15 cellular contexts compared by ENCODE assay signal in the genomic region with DNA sequence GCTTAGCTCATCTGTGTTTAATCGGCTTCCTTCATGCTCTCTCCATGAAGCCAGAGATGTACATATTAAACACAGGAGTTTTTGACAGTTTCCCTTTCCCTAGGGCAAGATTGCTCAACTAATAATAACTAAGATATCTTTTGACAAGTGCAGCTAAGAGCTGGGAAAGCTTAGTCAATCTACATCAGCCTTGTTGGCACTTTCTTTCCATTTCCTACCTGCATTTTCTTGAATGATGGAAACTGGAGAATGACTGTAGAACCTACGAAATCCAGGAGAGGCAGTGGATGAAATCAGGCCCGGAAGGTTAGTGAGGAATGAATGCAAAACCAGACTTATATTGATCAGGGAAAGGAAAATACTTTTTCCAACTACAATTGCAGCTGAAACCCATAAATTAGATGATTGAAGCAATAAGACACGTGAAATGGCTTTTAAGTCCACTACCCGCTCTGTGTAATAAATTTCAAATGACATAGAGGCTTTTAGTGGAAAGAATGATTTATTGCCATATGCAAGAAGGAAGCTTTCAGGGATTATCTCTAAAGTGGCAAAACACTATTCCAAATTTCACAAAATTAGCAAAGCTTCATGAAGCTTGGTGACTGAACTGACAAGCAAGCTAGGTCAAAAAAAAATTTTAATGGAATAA.
DNase-seq lines count a peak whose midpoint lies in the region; ATAC-seq and TF ChIP-seq lines count a peak whose summit lies in the region.
"Had no signal": no experiment of that assay in that cellular context is flagged by ENCODE, and none has a peak within 500 bp of the region (broad histone marks: within the 10 kb centered on the region; RNA-seq: fewer than 3 reads in every experiment).

No MANE protein-coding gene starts in this region.

- H3K4me1 Mint-ChIP-seq in mesothelial cell of epicardium: peaks cover 25% of the 10 kb centered on the region

- ATAC-seq in HG03045 (IDR thresholded peaks at IDR 0.05; ENCODE audit: unreplicated experiment): no peak

- peak overlapping the region; percentile 77 for H3K27ac Mint-ChIP-seq in mesothelial cell of epicardium

- no peaks in the 10 kb centered on the region for H3K36me3 Mint-ChIP-seq in mesothelial cell of epicardium

- CTCF ChIA-PET in HEK293T (lab: Yijun Ruan, JAX): interaction anchor here (0.6 kb wide), 1 partner anchor 357 kb away, joined by 4 read pairs; no protein-coding TSS in a partner anchor

- H3K4me3 Mint-ChIP-seq in mesothelial cell of epicardium: no peak overlapping the region

- POLR2A ChIA-PET in HEK293T (lab: Yijun Ruan, JAX): no interaction called here

- DNase-seq in HEK293T (ENCODE audit: extremely low spot score): no peak
- DNase-seq in NCI-H1417 treated with DMSO at 0.1 percent for 48 hours (lab: John Stamatoyannopoulos, UW): peak; percentile 26
- DNase-seq in SK-N-DZ (ENCODE audit: low spot score): peak; percentile 56
- no peak for DNase-seq in mesothelial cell of epicardium (ENCODE audit: low spot score in 2 of 2, unreplicated experiment in 2 of 2)
- no peak for DNase-seq in activated effector memory CD4-positive, alpha-beta T cell treated with anti-CD3 and anti-CD28 coated beads, Interleukin-2, amount 50 U/mL, for 16 hours
- DNase-seq in NK-92 (lab: John Stamatoyannopoulos, UW; ENCODE audit: unreplicated experiment): no peak
- DNase-seq: ACHN, AML-193, DMS79 treated with DMSO at 0.1 percent for 48 hours, NCI-H1105, NCI-H1930, NCI-H526, PC-9, SJCRH30 had no signal

- no peak for TF ChIP-seq CTCF in mesothelial cell of epicardium (IDR thresholded peaks at IDR 0.05; ENCODE audit: unreplicated experiment)

- peaks cover 4% of the 10 kb centered on the region for H3K9me3 Mint-ChIP-seq in mesothelial cell of epicardium

- H3K27me3 Mint-ChIP-seq in mesothelial cell of epicardium (ENCODE audit: low read depth): peaks cover 6% of the 10 kb centered on the region

TF ChIP-seq in HEK293T, 16 proteins besides CTCF, POLR2A, EP300 and RAD21:
- no peak for TF ChIP-seq SUZ12 (IDR thresholded peaks at IDR 0.05)
- TF ChIP-seq PKNOX1 (IDR thresholded peaks at IDR 0.05): peak; percentile 97

Comparison
In these comparisons a context has a peak if more than half of its experiments do, and no peak if none do; other contexts are left out.
1. DNase-seq: peak in NCI-H1417 treated with DMSO at 0.1 percent for 48 hours (single experiment) and SK-N-DZ (single experiment); none in HEK293T (single experiment), mesothelial cell of epicardium (0 of 2), activated effector memory CD4-positive, alpha-beta T cell treated with anti-CD3 and anti-CD28 coated beads, Interleukin-2, amount 50 U/mL, for 16 hours (single experiment) and NK-92 (single experiment).